ENCODE assay signal across 20 cellular contexts in the genomic region with DNA sequence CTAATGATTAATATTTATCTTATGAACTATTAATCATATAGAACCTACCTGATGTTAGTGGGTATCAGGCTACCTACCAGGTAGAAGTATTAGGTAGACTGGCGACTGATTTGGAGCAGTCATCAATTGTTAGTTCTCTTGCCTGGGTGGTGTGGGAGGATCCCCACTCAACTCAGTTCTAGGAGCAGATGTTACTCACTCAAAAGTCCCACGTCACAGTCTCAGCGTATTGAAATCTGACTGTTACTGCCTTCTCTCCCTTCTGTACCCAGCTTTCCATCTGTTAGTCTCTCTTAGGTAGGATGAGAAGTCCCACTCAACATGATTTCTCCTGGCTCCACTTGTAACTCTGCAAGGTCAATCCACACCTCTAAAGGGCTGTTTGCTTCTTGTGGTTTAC.
DNase-seq lines count a peak whose midpoint lies in the region; FAIRE-seq and TF ChIP-seq lines count a peak whose summit lies in the region.
"Had no signal": no experiment of that assay in that cellular context is flagged by ENCODE, and none has a peak within 500 bp of the region (broad histone marks: within the 10 kb centered on the region; RNA-seq: fewer than 3 reads in every experiment).

No MANE protein-coding gene starts in this region.

- intact Hi-C loops in cardiac septum (cut with DNase I) = loop anchor here (10.0 kb wide), 1 partner anchor 167 kb away; no protein-coding TSS in a partner anchor

- no peak for FAIRE-seq in GM12892 (lab: Jason Lieb, UNC)
- FAIRE-seq: A549, GM12891 had no signal

- DNase-seq in Ammon's horn (ENCODE audit: low spot score) (peak; percentile 61), DMS 273 treated with DMSO at 0.1 percent for 48 hours (lab: John Stamatoyannopoulos, UW) (peak; percentile 41), NCI-H524 (lab: John Stamatoyannopoulos, UW) (peak; percentile 72 to 89), putamen (ENCODE audit: low spot score) (peak; percentile 10), GM12892 (ENCODE audit: insufficient read length) (no peak), cardiac septum (ENCODE audit: low spot score) (no peak)
- no peak for DNase-seq in central memory CD4-positive, alpha-beta T cell
- DNase-seq: 8988T; ACHN; AML-193; C1 segment of cervical spinal cord; CD4-positive, alpha-beta memory T cell; COR-L47; DMS153; GF-D8; GOT3; H7; HCEC 1CT had no signal

- no peak for TF ChIP-seq POLR2A in GM12892 (IDR thresholded peaks at IDR 0.05; ENCODE audit: low read depth, low read length)

Comparison
In these comparisons a context has a peak if more than half of its experiments do, and no peak if none do; other contexts are left out.
1. DNase-seq: peak in Ammon's horn (single experiment), DMS 273 treated with DMSO at 0.1 percent for 48 hours (single experiment), NCI-H524 (2 of 2) and putamen (single experiment); none in GM12892 (single experiment), cardiac septum (single experiment) and central memory CD4-positive, alpha-beta T cell (single experiment).